Comparison of ENCODE assay signal across 1 cellular context in genomic region chr20:49228676-49229075, GRCh38.
A peak's percentile ranks its signal among the peaks of the same experiment; 100 is the strongest.
TF ChIP-seq lines count a peak whose summit lies in the region.

No MANE protein-coding gene starts in this region.

TF ChIP-seq in HepG2, 621 proteins besides CTCF, POLR2A, EP300 and RAD21:
- TF ChIP-seq KAT8 (CRISPR knock-in tag; IDR thresholded peaks at IDR 0.05) (no peak), SALL2 (CRISPR knock-in tag; IDR thresholded peaks at IDR 0.05) (no peak), DPF2 (CRISPR knock-in tag; IDR thresholded peaks at IDR 0.05; ENCODE audit: borderline replicate concordance, low read depth) (no peak), AGO2 (optimal IDR thresholded peaks at IDR 0.05; ENCODE audit: low read depth, low read length) (peak; percentile 30), ZNF687 (CRISPR knock-in tag; IDR thresholded peaks at IDR 0.05) (peak; percentile 24), ZNF530 (CRISPR knock-in tag; IDR thresholded peaks at IDR 0.05; ENCODE audit: low read depth) (no peak)
